8 cellular contexts compared by ENCODE assay signal in the genomic region with DNA sequence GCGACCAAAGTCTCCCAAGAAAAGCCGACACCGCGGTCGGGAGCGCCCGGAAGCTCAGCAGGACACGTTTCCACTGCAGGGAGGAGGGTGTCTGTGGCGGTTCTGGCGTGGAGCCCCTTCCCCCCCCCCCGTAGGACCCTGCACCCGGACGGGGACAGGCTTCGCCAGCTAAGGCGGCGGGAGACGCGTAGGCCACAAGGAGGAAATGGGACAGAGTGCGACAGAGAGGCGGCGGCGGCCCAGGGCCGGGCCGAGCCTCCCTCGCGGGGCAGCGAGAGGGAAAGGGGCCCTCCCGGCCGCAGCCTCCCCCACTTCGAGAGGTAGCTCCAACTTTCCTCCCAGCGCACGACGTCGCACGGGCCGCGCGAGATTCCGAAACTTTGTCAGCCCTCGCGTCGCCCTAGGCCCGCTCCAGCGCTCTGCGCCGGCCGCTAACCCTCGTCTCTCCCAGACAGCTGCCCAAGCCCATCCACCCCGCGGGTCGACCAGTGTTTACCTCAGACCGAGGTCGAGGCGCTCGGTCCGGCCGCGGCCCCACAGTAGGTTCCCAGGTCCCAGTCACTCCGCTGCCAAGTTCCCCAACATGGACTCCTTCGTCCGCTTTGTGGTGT.
DNase-seq lines count a peak whose midpoint lies in the region; ATAC-seq lines count a peak whose summit lies in the region.

No MANE protein-coding gene starts in this region.

- H3K4me3 ChIP-seq in effector memory CD4-positive, alpha-beta T cell (ENCODE audit: insufficient read depth, low read depth, low read length, poor library complexity, severe bottlenecking): peak overlapping the region; percentile 97

- peaks cover 17% of the 10 kb centered on the region for H3K4me1 ChIP-seq in effector memory CD4-positive, alpha-beta T cell (ENCODE audit: control insufficient read depth, insufficient read depth, low read length, poor library complexity, severe bottlenecking)

- peak overlapping the region; percentile 99 for H3K27ac ChIP-seq in effector memory CD4-positive, alpha-beta T cell (ENCODE audit: insufficient read depth, low read length, poor library complexity, severe bottlenecking)

- DNase-seq in NCI-H2107 (lab: John Stamatoyannopoulos, UW): peak; percentile 34
- no peak for DNase-seq in NCI-H2107 treated with DMSO at 0.1 percent for 48 hours (lab: John Stamatoyannopoulos, UW; ENCODE audit: unreplicated experiment)
- DNase-seq in NCI-H1436 treated with DMSO at 0.1 percent for 48 hours (lab: John Stamatoyannopoulos, UW): peak; percentile 22
- peak; percentile 59 to 67 for DNase-seq in activated CD4-positive, alpha-beta T cell treated with anti-CD3 and anti-CD28 coated beads, Interleukin-2, amount 50 U/mL, for 48 hours
- peak; percentile 32 to 43 (median 32) for DNase-seq in effector memory CD4-positive, alpha-beta T cell
- DNase-seq in midbrain (lab: John Stamatoyannopoulos, UW): peak; percentile 67
- peak; percentile 71 for DNase-seq in stimulated activated CD8-positive, alpha-beta memory T cell treated with anti-CD3 and anti-CD28 coated beads, Interleukin-4, amount 100 ng/mL, for 48 hours

- H3K9me3 ChIP-seq in effector memory CD4-positive, alpha-beta T cell (ENCODE audit: control insufficient read depth, low read length): no peaks in the 10 kb centered on the region

- no peaks in the 10 kb centered on the region for H3K36me3 ChIP-seq in effector memory CD4-positive, alpha-beta T cell (ENCODE audit: control insufficient read depth, insufficient read depth, low read length)

- ATAC-seq in HG02763 (IDR thresholded peaks at IDR 0.05; ENCODE audit: unreplicated experiment): peak; percentile 27

- no peaks in the 10 kb centered on the region for H3K27me3 ChIP-seq in effector memory CD4-positive, alpha-beta T cell (replicated peaks; ENCODE audit: control insufficient read depth, insufficient read depth, low read length, poor library complexity, severe bottlenecking)
